ENCODE assay signal across 9 cellular contexts in genomic region chr19:45681391-45682015, GRCh38. TPM values are rescaled to one million over a fixed set of nuclear protein-coding genes. Genes with fewer than 3 reads are reported as not detected.
DNase-seq lines count a peak whose midpoint lies in the region; ATAC-seq and FAIRE-seq lines count a peak whose summit lies in the region.
"Had no signal": no experiment of that assay in that cellular context is flagged by ENCODE, and none has a peak within 500 bp of the region (broad histone marks: within the 10 kb centered on the region; RNA-seq: fewer than 3 reads in every experiment).

No MANE protein-coding gene starts in this region.

- FAIRE-seq in RCC 7860 (lab: Jason Lieb, UNC), result no peak
- FAIRE-seq: endometrium had no signal

- no peaks in the 10 kb centered on the region for H3K36me3 Mint-ChIP-seq in natural killer cell treated with Interleukin-12 subunit alpha and Interleukin-12 subunit beta and Interleukin-15 and Interleukin-18, amount 100 ng/mL, for 72 hours

- peak overlapping the region; percentile 63 for H3K4me3 Mint-ChIP-seq in natural killer cell treated with Interleukin-12 subunit alpha and Interleukin-12 subunit beta and Interleukin-15 and Interleukin-18, amount 100 ng/mL, for 72 hours

- H3K4me1 Mint-ChIP-seq in natural killer cell treated with Interleukin-12 subunit alpha and Interleukin-12 subunit beta and Interleukin-15 and Interleukin-18, amount 100 ng/mL, for 72 hours (ENCODE audit: low read depth in 2 of 2), result peaks cover 17 to 18% of the 10 kb centered on the region in 2 donors

- no peaks in the 10 kb centered on the region for H3K27me3 Mint-ChIP-seq in natural killer cell treated with Interleukin-12 subunit alpha and Interleukin-12 subunit beta and Interleukin-15 and Interleukin-18, amount 100 ng/mL, for 72 hours

- ATAC-seq in GM21447 (IDR thresholded peaks at IDR 0.05; ENCODE audit: unreplicated experiment), result peak; percentile 54
- ATAC-seq in natural killer cell treated with Interleukin-12 subunit alpha and Interleukin-12 subunit beta and Interleukin-15 and Interleukin-18, amount 100 ng/mL, for 72 hours, result peak; percentile 95 to 96

- no peaks in the 10 kb centered on the region for H3K9me3 Mint-ChIP-seq in natural killer cell treated with Interleukin-12 subunit alpha and Interleukin-12 subunit beta and Interleukin-15 and Interleukin-18, amount 100 ng/mL, for 72 hours

- DNase-seq in COLO829 (ENCODE audit: low spot score) (peak; percentile 75), LHCN-M2 (ENCODE audit: low read depth) (peak; percentile 77), RCC 7860 (ENCODE audit: low spot score) (peak; percentile 67), fibroblast of peridontal ligament (ENCODE audit: extremely low read depth) (peak; percentile 60)
- DNase-seq in activated T-helper 9 cell treated with anti-CD3 and anti-CD28 coated beads, Interleukin-2, amount 50 U/mL, for 16 hours (ENCODE audit: low read depth), result peak; percentile 79
- DNase-seq in natural killer cell treated with Interleukin-12 subunit alpha and Interleukin-12 subunit beta and Interleukin-15 and Interleukin-18, amount 100 ng/mL, for 72 hours (ENCODE audit: low spot score), result peak; percentile 89
- DNase-seq in stimulated activated naive CD4-positive, alpha-beta T cell treated with Interleukin-2 at 50 U/mL for 16 hours (lab: John Stamatoyannopoulos, UW), result peak; percentile 75

- H3K27ac Mint-ChIP-seq in natural killer cell treated with Interleukin-12 subunit alpha and Interleukin-12 subunit beta and Interleukin-15 and Interleukin-18, amount 100 ng/mL, for 72 hours, result peak overlapping the region; percentile 26 to 82

RNA-seq across cellular contexts. Expression of gene SNRPD2, which starts 10.2 kb away (rescaled TPM):
- total RNA-seq in LHCN-M2 (2014; rRNA removed), result 208 and 273 TPM in 2 replicates
- 777 TPM for polyA plus RNA-seq in LHCN-M2 (2012)
- 100 to 1,000 TPM; 389 to 427 TPM for total RNA-seq in natural killer cell treated with Interleukin-12 subunit alpha and Interleukin-12 subunit beta and Interleukin-15 and Interleukin-18, amount 100 ng/mL, for 72 hours

RNA-seq across cellular contexts. Expression of gene QPCTL, which starts 11.0 kb away (rescaled TPM):
- total RNA-seq in LHCN-M2 (2014; rRNA removed), result 12.8 and 16.6 TPM in 2 replicates
- polyA plus RNA-seq in LHCN-M2 (2012), result 13.2 TPM
- 10 to 100 TPM in 1 of 2 donors, 1 to 10 TPM in 1; 8.4 to 22.7 TPM for total RNA-seq in natural killer cell treated with Interleukin-12 subunit alpha and Interleukin-12 subunit beta and Interleukin-15 and Interleukin-18, amount 100 ng/mL, for 72 hours

RNA-seq across cellular contexts. Expression of gene GIPR, which starts 13.5 kb away (rescaled TPM):
- not detected in 2 replicates for total RNA-seq in LHCN-M2 (2014; rRNA removed)
- 0.44 TPM for polyA plus RNA-seq in LHCN-M2 (2012)
- total RNA-seq in natural killer cell treated with Interleukin-12 subunit alpha and Interleukin-12 subunit beta and Interleukin-15 and Interleukin-18, amount 100 ng/mL, for 72 hours, result 10 to 100 TPM; 29.0 to 74.0 TPM

RNA-seq across cellular contexts. Expression of gene EML2, which starts 42.3 kb away (rescaled TPM):
- total RNA-seq in LHCN-M2 (2014; rRNA removed), result 17.8 and 20.1 TPM in 2 replicates
- polyA plus RNA-seq in LHCN-M2 (2012), result 16.8 TPM
- 100 to 1,000 TPM; 232 to 255 TPM for total RNA-seq in natural killer cell treated with Interleukin-12 subunit alpha and Interleukin-12 subunit beta and Interleukin-15 and Interleukin-18, amount 100 ng/mL, for 72 hours

RNA-seq across cellular contexts. Expression of gene FBXO46, which starts 49.2 kb away (rescaled TPM):
- total RNA-seq in LHCN-M2 (2014; rRNA removed), result 8.4 and 11.5 TPM in 2 replicates
- 4.7 TPM for polyA plus RNA-seq in LHCN-M2 (2012)
- 10 to 100 TPM; 36.9 to 53.8 TPM for total RNA-seq in natural killer cell treated with Interleukin-12 subunit alpha and Interleukin-12 subunit beta and Interleukin-15 and Interleukin-18, amount 100 ng/mL, for 72 hours

Comparison
In these comparisons a context has a peak if more than half of its experiments do, and no peak if none do; other contexts are left out.
1. Peak in every context shown above with its lines: DNase-seq and ATAC-seq.
2. RNA of gene GIPR, which starts 13.5 kb away (total RNA-seq): 29.0 to 74.0 TPM in natural killer cell treated with Interleukin-12 subunit alpha and Interleukin-12 subunit beta and Interleukin-15 and Interleukin-18, amount 100 ng/mL, for 72 hours; not detected in LHCN-M2; every median in the first group is over 10 times any median in the second.